Comparison of ENCODE assay signal across 13 cellular contexts in the genomic region with DNA sequence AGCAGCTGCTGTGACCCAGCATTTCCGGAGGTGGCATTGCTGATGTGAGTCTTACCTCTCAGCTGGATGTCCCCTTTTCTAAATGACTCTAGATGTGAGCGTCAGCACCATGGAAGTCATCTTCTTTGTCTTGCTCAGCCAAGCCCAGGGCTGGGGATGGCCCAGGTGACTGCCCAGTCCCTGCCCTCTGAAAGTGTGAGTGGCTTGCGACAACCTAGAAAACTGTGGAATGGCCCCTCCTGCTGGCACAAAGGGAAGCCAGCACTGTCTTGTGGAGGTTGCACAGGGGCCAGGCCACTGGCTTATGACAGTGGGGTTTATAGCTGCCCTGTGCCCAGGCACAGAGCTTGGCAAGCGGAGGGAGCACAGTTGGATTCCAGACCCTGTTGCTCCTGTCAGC. TPM values are rescaled to one million over a fixed set of nuclear protein-coding genes. Genes with fewer than 3 reads are reported as not detected.
A peak's percentile ranks its signal among the peaks of the same experiment; 100 is the strongest.
DNase-seq lines count a peak whose midpoint lies in the region; ATAC-seq and TF ChIP-seq lines count a peak whose summit lies in the region.
"Had no signal": no experiment of that assay in that cellular context is flagged by ENCODE, and none has a peak within 500 bp of the region (broad histone marks: within the 10 kb centered on the region; RNA-seq: fewer than 3 reads in every experiment).

No MANE protein-coding gene starts in this region.

- intact Hi-C loops in HCT116 (cut with micrococcal nuclease): loop anchor here (1.0 kb wide), 1 partner anchor 54 kb away; no protein-coding TSS in a partner anchor
- intact Hi-C loops in CD8-positive, alpha-beta T cell (cut with DNase I, micrococcal nuclease): no loop called here

- no peaks in the 10 kb centered on the region for H4K20me1 ChIP-seq in HCT116 (ENCODE audit: insufficient read depth)

- no peaks in the 10 kb centered on the region for H3K9me3 ChIP-seq in HCT116 (ENCODE audit: control insufficient read depth in 1 of 2, insufficient read depth in 1 of 2, low read depth in 1 of 2, low read length in 2 of 2)
- H3K9me3 ChIP-seq in liver (ENCODE audit: control insufficient read depth in 4 of 4, low read length in 3 of 4): no peaks in the 10 kb centered on the region
- H3K9me3 ChIP-seq in CD8-positive, alpha-beta T cell (ENCODE audit: low read length): no peaks in the 10 kb centered on the region
- H3K9me3 ChIP-seq: esophagus squamous epithelium, Peyer's patch had no signal

- no peak for TF ChIP-seq POLR2A in HCT116 (IDR thresholded peaks at IDR 0.05; ENCODE audit: borderline replicate concordance, extremely low read depth, insufficient read depth, insufficient read length)

- H3K4me3 Mint-ChIP-seq in WTC11: no peak overlapping the region
- no peak overlapping the region for H3K4me3 Mint-ChIP-seq in CD8-positive, alpha-beta T cell
- no peak overlapping the region for H3K4me3 Mint-ChIP-seq in activated T-cell treated with anti-CD3 and anti-CD28 coated beads, Interleukin-2, amount 50 U/mL, for 4 hours

- POLR2A ChIA-PET in HCT116 (lab: Charles Lee): no interaction called here
- POLR2A ChIA-PET in WTC11 (lab: Charles Lee): interaction anchor here (1.3 kb wide), 1 partner anchor 69 kb away, joined by 4 read pairs; no protein-coding TSS in a partner anchor
- POLR2A ChIA-PET in CD8-positive, alpha-beta T cell (lab: Charles Lee): no interaction called here

- BruUV-seq in HCT116 (replicated peaks; lab: Mats Ljungman, UMichigan): no TSS peak

- H3K27me3 Mint-ChIP-seq in WTC11 (ENCODE audit: low read depth): peaks cover 3% of the 10 kb centered on the region; the same call in 1 of the 2 replicates
- peaks cover 38% of the 10 kb centered on the region for H3K27me3 Mint-ChIP-seq in CD8-positive, alpha-beta T cell (ENCODE audit: low read depth)
- peaks cover 35% of the 10 kb centered on the region for H3K27me3 Mint-ChIP-seq in activated T-cell treated with anti-CD3 and anti-CD28 coated beads, Interleukin-2, amount 50 U/mL, for 4 hours (ENCODE audit: low read depth)

- H3K27me3 ChIP-seq in HCT116 (ENCODE audit: insufficient read depth, low read length) (no peaks in the 10 kb centered on the region), liver (ENCODE audit: control insufficient read depth in 4 of 4, insufficient read depth in 4 of 4, low read length in 3 of 4) (no peaks in the 10 kb centered on the region)
- H3K27me3 ChIP-seq in CD8-positive, alpha-beta T cell (ENCODE audit: insufficient read depth, low read length): peaks cover 8% of the 10 kb centered on the region

- no peaks in the 10 kb centered on the region for H3K79me2 ChIP-seq in HCT116 (ENCODE audit: insufficient read depth, low read length)

- no peak overlapping the region for H3K4me3 ChIP-seq in GM12864 (ENCODE audit: low read depth, low read length)
- no peak overlapping the region for H3K4me3 ChIP-seq in HCT116 (replicated peaks in 1 of 2; ENCODE audit: low read depth in 1 of 2, low read length in 2 of 2)
- H3K4me3 ChIP-seq in liver (ENCODE audit: low read depth in 1 of 3, low read length in 3 of 3): no peak overlapping the region
- H3K4me3 ChIP-seq in CD8-positive, alpha-beta T cell (ENCODE audit: low read depth, low read length): no peak overlapping the region
- H3K4me3 ChIP-seq: esophagus squamous epithelium, lung, Peyer's patch had no signal

- H3K36me3 ChIP-seq in HCT116 (ENCODE audit: control insufficient read depth in 1 of 2, insufficient read depth in 2 of 2, low read length in 2 of 2): no peaks in the 10 kb centered on the region
- H3K36me3 ChIP-seq in liver (ENCODE audit: control insufficient read depth in 4 of 4, insufficient read depth in 3 of 4, low read depth in 1 of 4, low read length in 3 of 4): no peaks in the 10 kb centered on the region
- no peaks in the 10 kb centered on the region for H3K36me3 ChIP-seq in CD8-positive, alpha-beta T cell (ENCODE audit: insufficient read depth, low read length)
- H3K36me3 ChIP-seq: esophagus squamous epithelium, Peyer's patch had no signal

- H3K9ac ChIP-seq in HCT116 (ENCODE audit: low read length) (no peak overlapping the region), liver (ENCODE audit: low read depth in 1 of 2, low read length in 2 of 2) (no peak overlapping the region)

- H3K27ac Mint-ChIP-seq in WTC11: no peak overlapping the region
- H3K27ac Mint-ChIP-seq in CD8-positive, alpha-beta T cell: no peak overlapping the region

- no peak overlapping the region for H3K4me2 ChIP-seq in HCT116 (ENCODE audit: low read length)

- peaks cover 52% of the 10 kb centered on the region for H3K4me1 Mint-ChIP-seq in WTC11
- no peaks in the 10 kb centered on the region for H3K4me1 Mint-ChIP-seq in CD8-positive, alpha-beta T cell (ENCODE audit: low read depth)
- H3K4me1 Mint-ChIP-seq in activated T-cell treated with anti-CD3 and anti-CD28 coated beads, Interleukin-2, amount 50 U/mL, for 4 hours (ENCODE audit: low read depth): peaks cover 2% of the 10 kb centered on the region

- DNase-seq in GM12864 (ENCODE audit: low read depth): no peak
- no peak for DNase-seq in HCT116 (ENCODE audit: low read depth, low spot score)
- DNase-seq in WTC11 (ENCODE audit: low spot score): peak; percentile 59
- DNase-seq in CD8-positive, alpha-beta T cell: no peak
- DNase-seq in H4 (ENCODE audit: low spot score): no peak
- DNase-seq in activated T-cell treated with anti-CD3 and anti-CD28 coated beads, Interleukin-2, amount 50 U/mL, for 4 hours: no peak
- DNase-seq in amygdala (lab: John Stamatoyannopoulos, UW): no peak
- DNase-seq: activated CD4-positive, alpha-beta T cell treated with anti-CD3 and anti-CD28 coated beads for 1 hour; esophagus squamous epithelium; NCI-H1436 treated with DMSO at 0.1 percent for 48 hours; Peyer's patch had no signal

- peaks cover 5% of the 10 kb centered on the region for H3K36me3 Mint-ChIP-seq in WTC11
- H3K36me3 Mint-ChIP-seq in CD8-positive, alpha-beta T cell: no peaks in the 10 kb centered on the region
- no peaks in the 10 kb centered on the region for H3K36me3 Mint-ChIP-seq in activated T-cell treated with anti-CD3 and anti-CD28 coated beads, Interleukin-2, amount 50 U/mL, for 4 hours (ENCODE audit: insufficient read depth)

- no peaks in the 10 kb centered on the region for H3K9me3 Mint-ChIP-seq in WTC11
- H3K9me3 Mint-ChIP-seq in CD8-positive, alpha-beta T cell: no peaks in the 10 kb centered on the region
- no peaks in the 10 kb centered on the region for H3K9me3 Mint-ChIP-seq in activated T-cell treated with anti-CD3 and anti-CD28 coated beads, Interleukin-2, amount 50 U/mL, for 4 hours

- TF ChIP-seq CTCF in GM12864 (IDR thresholded peaks at IDR 0.05; ENCODE audit: low read depth, low read length, missing control alignments): peak; percentile 19
- TF ChIP-seq CTCF in HCT116 (IDR thresholded peaks at IDR 0.05 in 2 of 3, conservative IDR thresholded peaks at IDR 0.05 in 1 of 3; ENCODE audit: borderline replicate concordance in 1 of 3, insufficient read depth in 1 of 3, low read depth in 2 of 3, low read length in 2 of 3): peak in 2 of 3 experiments; percentile 21 to 35; a peak in 3 of 6 replicates
- 0 out of 2 replicates have a peak, but pooled peaks have one; percentile 14 for TF ChIP-seq CTCF in WTC11 (IDR thresholded peaks at IDR 0.05)
- TF ChIP-seq CTCF in liver (IDR thresholded peaks at IDR 0.05; ENCODE audit: low read depth, low read length, missing input control): peak; percentile 24
- TF ChIP-seq CTCF in CD8-positive, alpha-beta T cell (IDR thresholded peaks at IDR 0.05): no peak

- RAD21 ChIA-PET in HCT116 (lab: Charles Lee; ENCODE audit: low non-redundant PET in 1 of 2, low total read pairs in 2 of 2, uncharacterized antibody in 2 of 2, unreplicated experiment in 2 of 2): interaction anchor here in 1 of 2 experiments (1.1 kb wide), 1 partner anchor 176 kb away, joined by 3 read pairs; no protein-coding TSS in a partner anchor

- no peaks in the 10 kb centered on the region for H3K9me2 ChIP-seq in HCT116 (ENCODE audit: insufficient read depth)

- TF ChIP-seq RAD21 in HCT116 (IDR thresholded peaks at IDR 0.05; ENCODE audit: low read depth) (peak; percentile 42; the same call in 1 of the 2 replicates), liver (IDR thresholded peaks at IDR 0.05) (peak in 1 of 2 donors; percentile 67)

- H3K4me1 ChIP-seq in HCT116 (ENCODE audit: control insufficient read depth in 1 of 2, insufficient read depth in 2 of 2, low read length in 2 of 2) (no peaks in the 10 kb centered on the region), liver (ENCODE audit: control insufficient read depth in 4 of 4, insufficient read depth in 4 of 4, low read length in 3 of 4) (no peaks in the 10 kb centered on the region)
- no peaks in the 10 kb centered on the region for H3K4me1 ChIP-seq in CD8-positive, alpha-beta T cell (ENCODE audit: insufficient read depth, low read length)

- no peak overlapping the region for H3K27ac ChIP-seq in HCT116 (ENCODE audit: low read depth, low read length)
- H3K27ac ChIP-seq in liver (ENCODE audit: low read depth in 1 of 2, low read length in 2 of 2): no peak overlapping the region
- no peak overlapping the region for H3K27ac ChIP-seq in CD8-positive, alpha-beta T cell (ENCODE audit: low read depth, low read length)
- H3K27ac ChIP-seq: Peyer's patch had no signal

- ATAC-seq in HCT116 (peak; percentile 58), WTC11 (peak; percentile 29)
- no peak for ATAC-seq in CD8-positive, alpha-beta T cell
- no peak for ATAC-seq in activated T-cell treated with anti-CD3 and anti-CD28 coated beads, Interleukin-2, amount 50 U/mL, for 4 hours

- CTCF ChIA-PET in HCT116 (lab: Charles Lee): interaction anchor here (0.8 to 1.8 kb wide), 4 partner anchors 54 to 100 kb away, joined by 3 to 14 read pairs (median 8); partner anchors contain the start of gene EIF3F
- CTCF ChIA-PET in WTC11 (lab: Charles Lee): interaction anchor here (0.5 to 10.3 kb wide), 14 partner anchors 12 to 154 kb away, joined by 3 to 278 read pairs (median 5); partner anchors contain the start of gene EIF3F
- CTCF ChIA-PET in CD8-positive, alpha-beta T cell (lab: Charles Lee): interaction anchor here (4.0 kb wide), 1 partner anchor 12 kb away, joined by 21 read pairs; no protein-coding TSS in a partner anchor

- WGBS in liver: 82% methylated on average over 4 of the region's 4 CpGs

- no peak overlapping the region for H2AFZ ChIP-seq in HCT116 (ENCODE audit: low read depth, low read length, poor library complexity, severe bottlenecking)

TF ChIP-seq in HCT116, 20 proteins besides CTCF, POLR2A, EP300 and RAD21 (continues in another document):
- TF ChIP-seq ZNF274 (IDR thresholded peaks at IDR 0.05; ENCODE audit: low read depth, low read length): no peak

TF ChIP-seq in liver, 16 proteins besides CTCF, POLR2A, EP300 and RAD21 (continues in another document):
- TF ChIP-seq EGR1 (IDR thresholded peaks at IDR 0.05; ENCODE audit: low read depth in 2 of 2) (no peak), SP1 (IDR thresholded peaks at IDR 0.05) (no peak), GABPA (IDR thresholded peaks at IDR 0.05 in 1 of 2, conservative IDR thresholded peaks at IDR 0.05 in 1 of 2) (no peak)

RNA-seq across cellular contexts. Expression of gene TUB, which starts 6.2 kb away (rescaled TPM):
- total RNA-seq in HCT116 (2021; ENCODE audit: unreplicated experiment): 0.02 TPM
- polyA plus RNA-seq in HCT116 (2012): not detected in 2 replicates
- total RNA-seq in WTC11 (2021): 29.2 to 32.1 TPM (median 30.0 TPM) in 3 replicates
- total RNA-seq in liver: 1 to 10 TPM in 1 of 2 donors, under 1 TPM in 1; 0.98 to 1.3 TPM
- under 1 TPM; 0.15 to 0.35 TPM for polyA plus RNA-seq in liver
- not detected for total RNA-seq in CD8-positive, alpha-beta T cell
- 7.5 and 7.8 TPM in 2 replicates for total RNA-seq in H4 (2014; rRNA removed; shearing (Covaris generic))
- under 1 TPM; 0.14 to 0.43 (median 0.32) TPM for total RNA-seq in activated T-cell treated with anti-CD3 and anti-CD28 coated beads, Interleukin-2, amount 50 U/mL, for 4 hours

Comparison
In these comparisons a context has a peak if more than half of its experiments do, and no peak if none do; other contexts are left out.
1. ATAC-seq: peak in HCT116 (single experiment) and WTC11 (single experiment); none in CD8-positive, alpha-beta T cell (single experiment) and activated T-cell treated with anti-CD3 and anti-CD28 coated beads, Interleukin-2, amount 50 U/mL, for 4 hours (0 of 2).